15 cellular contexts compared by ENCODE assay signal in the genomic region with DNA sequence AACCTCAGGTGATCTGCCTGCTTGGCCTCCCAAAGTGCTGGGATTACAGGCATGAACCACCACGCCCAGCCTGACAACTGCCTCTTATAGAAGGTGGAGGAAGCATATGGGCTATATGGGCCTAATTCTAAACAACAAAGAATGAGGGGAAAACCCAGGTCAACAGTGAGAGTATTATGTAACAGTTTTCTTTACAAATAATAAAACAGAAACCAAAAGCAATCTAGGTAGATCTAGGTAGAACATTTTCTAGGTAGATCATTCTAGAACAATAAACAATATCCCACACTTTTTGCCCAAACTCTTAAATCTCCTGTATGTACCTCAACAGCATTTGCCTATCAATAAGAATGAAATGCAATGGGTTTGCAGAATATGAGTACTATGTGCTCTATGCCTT.
DNase-seq lines count a peak whose midpoint lies in the region; ATAC-seq and TF ChIP-seq lines count a peak whose summit lies in the region.
"Had no signal": no experiment of that assay in that cellular context is flagged by ENCODE, and none has a peak within 500 bp of the region (broad histone marks: within the 10 kb centered on the region; RNA-seq: fewer than 3 reads in every experiment).

No MANE protein-coding gene starts in this region.

- H3K9me3 Mint-ChIP-seq in activated CD4-positive, alpha-beta T cell treated with anti-CD3 and anti-CD28 coated beads, Interleukin-2, amount 10 ng/mL, durations not matched to agents 7 days and 5 days = no peaks in the 10 kb centered on the region
- H3K9me3 Mint-ChIP-seq: CD8-positive, alpha-beta memory T cell; central memory CD8-positive, alpha-beta T cell had no signal

- no peak for DNase-seq in activated CD4-positive, alpha-beta T cell treated with anti-CD3 and anti-CD28 coated beads, Interleukin-2, amount 10 ng/mL, durations not matched to agents 7 days and 5 days
- DNase-seq in activated CD4-positive, alpha-beta T cell treated with anti-CD3 and anti-CD28 coated beads for 4 hours = no peak
- no peak for DNase-seq in mucosa of descending colon
- no peak for DNase-seq in HUDEP-2 (lab: John Stamatoyannopoulos, UW; ENCODE audit: unreplicated experiment in 76 of 76)
- DNase-seq in GM19238 (ENCODE audit: insufficient read length, low spot score) = no peak
- DNase-seq: CD8-positive, alpha-beta memory T cell; glutamatergic neuron; stimulated activated CD4-positive, alpha-beta T cell treated with anti-CD3 and anti-CD28 coated beads, Interleukin-15, amount 100 ng/mL, for 24 hours had no signal

- CTCF ChIA-PET in activated CD4-positive, alpha-beta T cell treated with anti-CD3 and anti-CD28 coated beads, Interleukin-2, amount 10 ng/mL, durations not matched to agents 7 days and 5 days (lab: Charles Lee) = no interaction called here

- peak; percentile 68 for ATAC-seq in GM21381 (IDR thresholded peaks at IDR 0.05; ENCODE audit: unreplicated experiment)
- peak; percentile 80 for ATAC-seq in HG02885 (IDR thresholded peaks at IDR 0.05; ENCODE audit: poor library complexity, unreplicated experiment)
- ATAC-seq in mucosa of descending colon = peak; percentile 34
- no peak for ATAC-seq in HG03139 (IDR thresholded peaks at IDR 0.05; ENCODE audit: unreplicated experiment)

- no peaks in the 10 kb centered on the region for H3K36me3 Mint-ChIP-seq in activated CD4-positive, alpha-beta T cell treated with anti-CD3 and anti-CD28 coated beads, Interleukin-2, amount 10 ng/mL, durations not matched to agents 7 days and 5 days (ENCODE audit: low read depth)

- H3K9me3 ChIP-seq in mucosa of descending colon = no peaks in the 10 kb centered on the region
- H3K9me3 ChIP-seq: prostate gland, thoracic aorta had no signal

- intact Hi-C loops in mucosa of descending colon (cut with DNase I, micrococcal nuclease) = no loop called here

- peak overlapping the region; percentile 28 for H3K27ac Mint-ChIP-seq in activated CD4-positive, alpha-beta T cell treated with anti-CD3 and anti-CD28 coated beads, Interleukin-2, amount 10 ng/mL, durations not matched to agents 7 days and 5 days
- H3K27ac Mint-ChIP-seq: activated naive CD8-positive, alpha-beta T cell had no signal

- TF ChIP-seq CTCF in mucosa of descending colon (IDR thresholded peaks at IDR 0.05) = no peak

- H3K4me3 Mint-ChIP-seq in activated CD4-positive, alpha-beta T cell treated with anti-CD3 and anti-CD28 coated beads, Interleukin-2, amount 10 ng/mL, durations not matched to agents 7 days and 5 days = no peak overlapping the region
- H3K4me3 Mint-ChIP-seq: activated naive CD8-positive, alpha-beta T cell; CD8-positive, alpha-beta memory T cell; central memory CD8-positive, alpha-beta T cell had no signal

- no peaks in the 10 kb centered on the region for H3K36me3 ChIP-seq in mucosa of descending colon (ENCODE audit: low read depth)
- H3K36me3 ChIP-seq: prostate gland, thoracic aorta had no signal

- H3K4me1 Mint-ChIP-seq in activated CD4-positive, alpha-beta T cell treated with anti-CD3 and anti-CD28 coated beads, Interleukin-2, amount 10 ng/mL, durations not matched to agents 7 days and 5 days = peaks cover 9% of the 10 kb centered on the region
- H3K4me1 Mint-ChIP-seq: central memory CD8-positive, alpha-beta T cell had no signal

- no peaks in the 10 kb centered on the region for H3K4me1 ChIP-seq in mucosa of descending colon (ENCODE audit: low read depth)
- H3K4me1 ChIP-seq: prostate gland had no signal

- POLR2A ChIA-PET in activated CD4-positive, alpha-beta T cell treated with anti-CD3 and anti-CD28 coated beads, Interleukin-2, amount 10 ng/mL, durations not matched to agents 7 days and 5 days (lab: Charles Lee) = no interaction called here

- H3K27me3 Mint-ChIP-seq in activated CD4-positive, alpha-beta T cell treated with anti-CD3 and anti-CD28 coated beads, Interleukin-2, amount 10 ng/mL, durations not matched to agents 7 days and 5 days = no peaks in the 10 kb centered on the region
- H3K27me3 Mint-ChIP-seq: activated naive CD8-positive, alpha-beta T cell; CD8-positive, alpha-beta memory T cell; central memory CD8-positive, alpha-beta T cell had no signal

- H3K4me3 ChIP-seq in mucosa of descending colon = no peak overlapping the region
- H3K4me3 ChIP-seq: prostate gland, thoracic aorta had no signal
